9 cellular contexts compared by ENCODE assay signal in the genomic region with DNA sequence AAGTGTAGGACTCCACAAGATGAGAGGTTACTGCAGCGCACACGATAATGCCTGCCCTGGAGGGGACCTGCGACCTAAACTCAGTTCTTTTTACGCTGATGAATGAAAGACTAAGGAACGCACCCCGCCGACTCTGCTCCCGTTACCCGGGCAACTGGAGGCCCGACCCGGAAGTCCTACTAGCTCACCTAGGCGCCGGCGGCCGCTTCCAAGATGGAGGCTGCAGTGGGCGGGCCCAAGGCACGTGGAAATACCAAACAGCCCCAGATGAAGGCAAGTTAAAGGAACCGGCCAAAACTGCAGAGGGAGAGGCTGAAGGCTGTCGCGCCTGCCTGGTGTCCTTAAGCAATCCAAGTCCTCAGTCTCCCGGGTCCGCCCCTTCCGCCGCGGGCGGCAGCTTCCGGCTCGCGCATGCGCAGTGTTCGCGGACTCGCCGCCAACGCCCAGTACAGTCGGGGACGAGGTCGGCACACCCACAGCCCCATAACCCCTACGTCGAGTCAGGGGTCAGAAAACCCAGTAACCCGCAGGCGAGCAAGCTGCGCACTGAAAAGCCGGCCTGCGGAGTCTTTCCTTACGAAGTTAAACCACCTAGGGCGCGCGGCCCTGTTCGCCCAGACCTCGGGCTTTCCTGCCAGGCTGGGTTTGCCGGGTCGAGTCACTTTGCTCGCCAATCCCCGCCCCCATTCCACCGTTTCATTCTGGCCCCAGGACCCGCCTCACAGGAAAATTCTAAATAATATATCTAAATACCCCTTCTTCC. TPM values are rescaled to one million over a fixed set of nuclear protein-coding genes. Genes with fewer than 3 reads are reported as not detected.
DNase-seq lines count a peak whose midpoint lies in the region; ATAC-seq, FAIRE-seq and TF ChIP-seq lines count a peak whose summit lies in the region.
"Had no signal": no experiment of that assay in that cellular context is flagged by ENCODE, and none has a peak within 500 bp of the region (broad histone marks: within the 10 kb centered on the region; RNA-seq: fewer than 3 reads in every experiment).

A gene with protein sequence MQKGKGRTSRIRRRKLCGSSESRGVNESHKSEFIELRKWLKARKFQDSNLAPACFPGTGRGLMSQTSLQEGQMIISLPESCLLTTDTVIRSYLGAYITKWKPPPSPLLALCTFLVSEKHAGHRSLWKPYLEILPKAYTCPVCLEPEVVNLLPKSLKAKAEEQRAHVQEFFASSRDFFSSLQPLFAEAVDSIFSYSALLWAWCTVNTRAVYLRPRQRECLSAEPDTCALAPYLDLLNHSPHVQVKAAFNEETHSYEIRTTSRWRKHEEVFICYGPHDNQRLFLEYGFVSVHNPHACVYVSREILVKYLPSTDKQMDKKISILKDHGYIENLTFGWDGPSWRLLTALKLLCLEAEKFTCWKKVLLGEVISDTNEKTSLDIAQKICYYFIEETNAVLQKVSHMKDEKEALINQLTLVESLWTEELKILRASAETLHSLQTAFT (minus strand): TSS at position 368 of the 763 bp plus-strand sequence. CDS start 1,638 bp downstream, outside the sequence.

- peak; percentile 69 for DNase-seq in AG09309 (ENCODE audit: low read depth)
- DNase-seq in NCI-H446 (lab: John Stamatoyannopoulos, UW), result peak; percentile 88 to 92
- DNase-seq in activated CD4-positive, CD25-positive, alpha-beta regulatory T cell treated with anti-CD3 and anti-CD28 coated beads, Interleukin-2, amount 50 U/mL, for 16 hours (ENCODE audit: low read depth, low spot score), result peak; percentile 82
- DNase-seq in central memory CD8-positive, alpha-beta T cell (ENCODE audit: low spot score in 2 of 2), result peak; percentile 83 to 93
- DNase-seq in keratinocyte (ENCODE audit: low read depth, low spot score), result peak; percentile 83
- DNase-seq in stimulated activated CD4-positive, alpha-beta T cell treated with anti-CD3 and anti-CD28 coated beads, Interleukin-15, amount 100 ng/mL, for 1 hour (ENCODE audit: low read depth in 1 of 2, low spot score in 1 of 2), result peak; percentile 88 to 92

- H3K4me3 ChIP-seq in AG09309 (ENCODE audit: control insufficient read depth, low read depth, low read length) (peak within 1 kb of the TSS; percentile 85), keratinocyte (ENCODE audit: control insufficient read depth in 2 of 3, extremely low read depth in 1 of 3, insufficient read depth in 2 of 3, low read depth in 1 of 3, low read length in 3 of 3) (peak within 1 kb of the TSS; percentile 92 to 96 (median 96))

- H3K27me3 Mint-ChIP-seq in central memory CD8-positive, alpha-beta T cell, result peaks cover 9% of the 10 kb centered on the region

- H3K4me2 ChIP-seq in keratinocyte (ENCODE audit: control insufficient read depth, extremely low read depth, insufficient read depth, low read depth, low read length), result peak within 1 kb of the TSS; percentile 83

- FAIRE-seq in keratinocyte (lab: Jason Lieb, UNC), result peak; percentile 73
- FAIRE-seq: colon had no signal

- peaks cover 17% of the 10 kb centered on the region for H3K4me1 ChIP-seq in keratinocyte (ENCODE audit: control insufficient read depth, extremely low read depth, insufficient read depth, low read length)

- peak within 1 kb of the TSS; percentile 95 for H2AFZ ChIP-seq in keratinocyte (ENCODE audit: control insufficient read depth, low read length)

- H3K9me3 ChIP-seq in keratinocyte (ENCODE audit: control insufficient read depth, low read depth, low read length), result no peaks in the 10 kb centered on the region

- H3K36me3 Mint-ChIP-seq in central memory CD8-positive, alpha-beta T cell (ENCODE audit: insufficient read depth), result peaks cover 39% of the 10 kb centered on the region

- peak within 1 kb of the TSS; percentile 92 for H3K4me3 Mint-ChIP-seq in central memory CD8-positive, alpha-beta T cell

- H3K9ac ChIP-seq in keratinocyte (ENCODE audit: control insufficient read depth, extremely low read depth, insufficient read depth, low read length), result peak within 1 kb of the TSS; percentile 95

- peaks cover 10% of the 10 kb centered on the region for H3K79me2 ChIP-seq in keratinocyte (ENCODE audit: control insufficient read depth, insufficient read depth, low read length)

- peaks cover 15% of the 10 kb centered on the region for H3K4me1 Mint-ChIP-seq in central memory CD8-positive, alpha-beta T cell

- H3K36me3 ChIP-seq in keratinocyte (ENCODE audit: control insufficient read depth in 2 of 2, extremely low read depth in 1 of 2, insufficient read depth in 2 of 2, low read length in 2 of 2), result peaks cover 8 to 11% of the 10 kb centered on the region in 2 experiments

- dilution Hi-C loops in keratinocyte (cut with MboI; ENCODE audit: extremely low pct_ligation_motif_present, low sequenced_read_pairs), result no loop called here

- TF ChIP-seq CTCF in AG09309 (IDR thresholded peaks at IDR 0.05; ENCODE audit: control insufficient read depth, insufficient read depth, low read depth, low read length, missing control alignments) (no peak), keratinocyte (optimal IDR thresholded peaks at IDR 0.05 in 1 of 3, IDR thresholded peaks at IDR 0.05 in 1 of 3, conservative IDR thresholded peaks at IDR 0.05 in 1 of 3; ENCODE audit: extremely low read depth in 1 of 3, insufficient read depth in 2 of 3, low read length in 3 of 3) (no peak)

- H3K9me3 Mint-ChIP-seq in central memory CD8-positive, alpha-beta T cell, result no peaks in the 10 kb centered on the region

- H3K27ac Mint-ChIP-seq in central memory CD8-positive, alpha-beta T cell (ENCODE audit: low read depth), result peak within 1 kb of the TSS; percentile 99

- H4K20me1 ChIP-seq in keratinocyte (ENCODE audit: control insufficient read depth, extremely low read depth, insufficient read depth, low read length), result no peaks in the 10 kb centered on the region

- peak within 1 kb of the TSS; percentile 91 for H3K27ac ChIP-seq in keratinocyte (ENCODE audit: control insufficient read depth, insufficient read depth, low read length)

- H3K9me1 ChIP-seq in keratinocyte (ENCODE audit: control insufficient read depth, extremely low read depth, insufficient read depth, low read length), result no peaks in the 10 kb centered on the region

- ATAC-seq in GM19025 (IDR thresholded peaks at IDR 0.05; ENCODE audit: low read depth, unreplicated experiment) (peak; percentile 89), HG03342 (IDR thresholded peaks at IDR 0.05; ENCODE audit: unreplicated experiment) (peak; percentile 89)
- ATAC-seq in central memory CD8-positive, alpha-beta T cell (replicated peaks; ENCODE audit: extremely low read depth, poor library complexity, severe bottlenecking), result peak; percentile 94

- no peaks in the 10 kb centered on the region for H3K27me3 ChIP-seq in keratinocyte (ENCODE audit: control insufficient read depth, extremely low read depth, insufficient read depth, low read length)

RNA-seq across cellular contexts. Expression of the gene that starts here (rescaled TPM):
- 15.1 to 16.8 TPM (median 15.8 TPM) in 3 replicates for polyA plus RNA-seq in keratinocyte
- polyA plus RNA-seq in keratinocyte (2011; ENCODE audit: low read depth), result 11.3 TPM
- polyA plus RNA-seq in keratinocyte (2011; cell fraction: cytosol; rRNA removed), result 10.0 and 10.5 TPM in 2 replicates
- 44.9 and 47.4 TPM in 2 replicates for polyA plus RNA-seq in keratinocyte (2011; cell fraction: nucleus; rRNA removed)
- 10.5 and 12.3 TPM in 2 replicates for polyA plus RNA-seq in keratinocyte (2012; ENCODE audit: low replicate concordance)
- 12.2 to 14.2 TPM (median 13.4 TPM) in 3 replicates for polyA minus RNA-seq in keratinocyte
- polyA minus RNA-seq in keratinocyte (2011; cell fraction: cytosol; rRNA and poly(A)+ RNA removed), result 9.4 TPM
- polyA minus RNA-seq in keratinocyte (2011; cell fraction: nucleus; rRNA and poly(A)+ RNA removed), result 11.4 and 18.9 TPM in 2 replicates

Comparison
In these comparisons a context has a peak if more than half of its experiments do, and no peak if none do; other contexts are left out.
1. Peak in every context shown above with its lines: DNase-seq, ATAC-seq, H3K4me3 ChIP-seq and H3K27ac ChIP-seq.